ENCODE assay signal across 1 cellular context in genomic region chr1:47190807-47191206, GRCh38.
A peak's percentile ranks its signal among the peaks of the same experiment; 100 is the strongest.
TF ChIP-seq lines count a peak whose summit lies in the region.

No MANE protein-coding gene starts in this region.

TF ChIP-seq in HepG2, 621 proteins besides CTCF, POLR2A, EP300 and RAD21 (continues in another document):
- 0 out of 2 replicates have a peak, but pooled peaks have one; percentile 51 for TF ChIP-seq MXD1 (CRISPR knock-in tag; IDR thresholded peaks at IDR 0.05)
- 0 out of 2 replicates have a peak, but pooled peaks have one; percentile 15 for TF ChIP-seq ZNF280D (CRISPR knock-in tag; IDR thresholded peaks at IDR 0.05)
- TF ChIP-seq SMARCE1 (IDR thresholded peaks at IDR 0.05; ENCODE audit: borderline replicate concordance), result no peak
- peak; percentile 26; the same call in 1 of the 2 replicates for TF ChIP-seq ZNF598 (CRISPR knock-in tag; IDR thresholded peaks at IDR 0.05; ENCODE audit: borderline replicate concordance)
- TF ChIP-seq ZNF710 (CRISPR knock-in tag; IDR thresholded peaks at IDR 0.05; ENCODE audit: borderline replicate concordance), result 0 out of 2 replicates have a peak, but pooled peaks have one; percentile 12
- TF ChIP-seq ZNF687 (CRISPR knock-in tag; IDR thresholded peaks at IDR 0.05), result peak; percentile 81
- TF ChIP-seq TIGD3 (CRISPR knock-in tag; IDR thresholded peaks at IDR 0.05; ENCODE audit: borderline replicate concordance), result no peak
- TF ChIP-seq MBD4 (IDR thresholded peaks at IDR 0.05; ENCODE audit: borderline replicate concordance, low read length), result no peak
- TF ChIP-seq ZNF747 (CRISPR knock-in tag; IDR thresholded peaks at IDR 0.05; ENCODE audit: borderline replicate concordance), result no peak
- TF ChIP-seq ELF3 (CRISPR knock-in tag; IDR thresholded peaks at IDR 0.05), result no peak
- TF ChIP-seq KDM5B (CRISPR knock-in tag; IDR thresholded peaks at IDR 0.05; ENCODE audit: borderline replicate concordance), result peak; percentile 28; the same call in 1 of the 2 replicates
- peak; percentile 39; the same call in 1 of the 2 replicates for TF ChIP-seq MTA1 (CRISPR knock-in tag; IDR thresholded peaks at IDR 0.05; ENCODE audit: borderline replicate concordance)
- TF ChIP-seq ZNF513 (CRISPR knock-in tag; conservative IDR thresholded peaks at IDR 0.05), result no peak
- no peak for TF ChIP-seq CBX1 (IDR thresholded peaks at IDR 0.05; ENCODE audit: low read depth)
- 0 out of 2 replicates have a peak, but pooled peaks have one; percentile 46 for TF ChIP-seq CAMTA2 (CRISPR knock-in tag; IDR thresholded peaks at IDR 0.05; ENCODE audit: borderline replicate concordance)
- TF ChIP-seq ZHX2 (IDR thresholded peaks at IDR 0.05; ENCODE audit: low read depth), result no peak
- TF ChIP-seq ZHX2 (CRISPR knock-in tag; IDR thresholded peaks at IDR 0.05; ENCODE audit: borderline replicate concordance), result no peak
- no peak for TF ChIP-seq ZNF318 (CRISPR knock-in tag; IDR thresholded peaks at IDR 0.05)
- TF ChIP-seq KAT8 (CRISPR knock-in tag; IDR thresholded peaks at IDR 0.05), result no peak
- 0 out of 2 replicates have a peak, but pooled peaks have one; percentile 66 for TF ChIP-seq ZNF616 (CRISPR knock-in tag; IDR thresholded peaks at IDR 0.05; ENCODE audit: low read depth)
